In genomic region chr12:56129210-56129691, GRCh38 we compare ENCODE assay signal across 8 cellular contexts. TPM values are rescaled to one million over a fixed set of nuclear protein-coding genes. Genes with fewer than 3 reads are reported as not detected.
DNase-seq lines count a peak whose midpoint lies in the region; ATAC-seq and TF ChIP-seq lines count a peak whose summit lies in the region.

No MANE protein-coding gene starts in this region.

- H3K36me3 ChIP-seq in SJCRH30 = peaks cover 28% of the 10 kb centered on the region

- H3K36me3 Mint-ChIP-seq in activated naive CD4-positive, alpha-beta T cell treated with anti-CD3 and anti-CD28 coated beads for 36 hours (ENCODE audit: low read depth) = peaks cover 35% of the 10 kb centered on the region

- TF ChIP-seq CTCF in GM12875 (IDR thresholded peaks at IDR 0.05; ENCODE audit: borderline replicate concordance, insufficient read depth, low read depth, low read length) = no peak

- H3K4me3 Mint-ChIP-seq in activated naive CD4-positive, alpha-beta T cell treated with anti-CD3 and anti-CD28 coated beads for 36 hours = peak overlapping the region; percentile 91

- H3K27me3 ChIP-seq in SJCRH30 = no peaks in the 10 kb centered on the region

- peak overlapping the region; percentile 86 for H3K27ac Mint-ChIP-seq in activated naive CD4-positive, alpha-beta T cell treated with anti-CD3 and anti-CD28 coated beads for 36 hours

- no peaks in the 10 kb centered on the region for H3K27me3 Mint-ChIP-seq in activated naive CD4-positive, alpha-beta T cell treated with anti-CD3 and anti-CD28 coated beads for 36 hours (ENCODE audit: low read depth)

- H3K4me3 ChIP-seq in GM12875 (ENCODE audit: low read depth, low read length) = peak overlapping the region; percentile 81
- peak overlapping the region; percentile 74 for H3K4me3 ChIP-seq in SJCRH30

- H3K4me1 ChIP-seq in SJCRH30 = peaks cover 14% of the 10 kb centered on the region

- CTCF ChIA-PET in activated naive CD4-positive, alpha-beta T cell treated with anti-CD3 and anti-CD28 coated beads for 36 hours (lab: Charles Lee) = interaction anchor here (0.6 to 3.1 kb wide), 5 partner anchors 10 to 134 kb away, joined by 3 to 28 read pairs (median 11); partner anchors contain the start of genes SMARCC2 and ZC3H10

- H3K27ac ChIP-seq in SJCRH30 = no peak overlapping the region; the same call in 1 of the 2 replicates

- no peaks in the 10 kb centered on the region for H3K9me3 Mint-ChIP-seq in activated naive CD4-positive, alpha-beta T cell treated with anti-CD3 and anti-CD28 coated beads for 36 hours

- DNase-seq in SJCRH30 (peak; percentile 69 to 74), Right ventricle myocardium superior (peak; percentile 81), posterior vena cava (ENCODE audit: low spot score) (peak; percentile 92), HuH-7.5 (ENCODE audit: low spot score) (no peak)
- peak; percentile 66 for DNase-seq in activated naive CD4-positive, alpha-beta T cell treated with anti-CD3 and anti-CD28 coated beads for 36 hours

- ATAC-seq in HG02973 (IDR thresholded peaks at IDR 0.05; ENCODE audit: unreplicated experiment) (peak; percentile 25), Right ventricle myocardium superior (ENCODE audit: poor library complexity) (peak; percentile 54), GM18873 (IDR thresholded peaks at IDR 0.05; ENCODE audit: low FRiP score, unreplicated experiment) (no peak)

- H3K9me3 ChIP-seq in SJCRH30 (replicated peaks) = no peaks in the 10 kb centered on the region

- intact Hi-C loops in activated naive CD4-positive, alpha-beta T cell treated with anti-CD3 and anti-CD28 coated beads for 36 hours (cut with micrococcal nuclease) = loop anchor here (2.0 kb wide), 1 partner anchor 24 kb away; the partner anchor contains the start of gene PA2G4
- intact Hi-C loops in Right ventricle myocardium superior (cut with DNase I) = no loop called here
- intact Hi-C loops in posterior vena cava (cut with DNase I) = no loop called here

- H3K4me1 Mint-ChIP-seq in activated naive CD4-positive, alpha-beta T cell treated with anti-CD3 and anti-CD28 coated beads for 36 hours (ENCODE audit: low read depth) = peaks cover 59% of the 10 kb centered on the region

RNA-seq across cellular contexts. Expression of gene ESYT1, which starts 1.2 kb away (rescaled TPM):
- total RNA-seq in SJCRH30 (2014; rRNA removed; shearing (Covaris generic)) = 86.7 and 92.9 TPM in 2 replicates
- 10 to 100 TPM; 87.4 to 88.9 TPM for total RNA-seq in activated naive CD4-positive, alpha-beta T cell treated with anti-CD3 and anti-CD28 coated beads for 36 hours
- total RNA-seq in Right ventricle myocardium superior (27.0 TPM), posterior vena cava (100 to 1,000 TPM; 113 to 120 TPM)

RNA-seq across cellular contexts. Expression of gene ZC3H10, which starts 11.2 kb away (rescaled TPM):
- 5.5 and 5.8 TPM in 2 replicates for total RNA-seq in SJCRH30 (2014; rRNA removed; shearing (Covaris generic))
- total RNA-seq in activated naive CD4-positive, alpha-beta T cell treated with anti-CD3 and anti-CD28 coated beads for 36 hours = 1 to 10 TPM; 6.4 to 6.6 TPM
- 5.8 TPM for total RNA-seq in Right ventricle myocardium superior
- 1 to 10 TPM; 7.9 to 8.0 TPM for total RNA-seq in posterior vena cava

RNA-seq across cellular contexts. Expression of gene RPL41, which starts 12.8 kb away (rescaled TPM):
- total RNA-seq in SJCRH30 (2014; rRNA removed; shearing (Covaris generic)) = 5,544 and 5,661 TPM in 2 replicates
- total RNA-seq in activated naive CD4-positive, alpha-beta T cell treated with anti-CD3 and anti-CD28 coated beads for 36 hours = 1,000 to 10,000 TPM; 5,971 to 6,299 TPM
- total RNA-seq in Right ventricle myocardium superior (1,888 TPM), posterior vena cava (1,000 to 10,000 TPM; 2,364 to 2,753 TPM)

RNA-seq across cellular contexts. Expression of gene MYL6B, which starts 23.1 kb away (rescaled TPM):
- 199 and 208 TPM in 2 replicates for total RNA-seq in SJCRH30 (2014; rRNA removed; shearing (Covaris generic))
- 10 to 100 TPM; 49.2 to 57.5 TPM for total RNA-seq in activated naive CD4-positive, alpha-beta T cell treated with anti-CD3 and anti-CD28 coated beads for 36 hours
- total RNA-seq in Right ventricle myocardium superior (42.7 TPM), posterior vena cava (10 to 100 TPM; 32.9 to 35.7 TPM)

RNA-seq across cellular contexts. Expression of gene PA2G4, which starts 24.9 kb away (rescaled TPM):
- total RNA-seq in SJCRH30 (2014; rRNA removed; shearing (Covaris generic)) = 342 and 348 TPM in 2 replicates
- 100 to 1,000 TPM; 398 to 411 TPM for total RNA-seq in activated naive CD4-positive, alpha-beta T cell treated with anti-CD3 and anti-CD28 coated beads for 36 hours
- 68.0 TPM for total RNA-seq in Right ventricle myocardium superior
- 10 to 100 TPM; 59.3 to 71.7 TPM for total RNA-seq in posterior vena cava
